In genomic region chr4:174380699-174381098, GRCh38 we compare ENCODE assay signal across 1 cellular context.
TF ChIP-seq lines count a peak whose summit lies in the region.

No MANE protein-coding gene starts in this region.

TF ChIP-seq in A549, 52 proteins besides CTCF, POLR2A, EP300 and RAD21 (continued from another document):
- TF ChIP-seq E2F6 (IDR thresholded peaks at IDR 0.05; ENCODE audit: borderline replicate concordance, low read depth), result no peak
- no peak for TF ChIP-seq RFX5 (IDR thresholded peaks at IDR 0.05)
- TF ChIP-seq CBX8 (IDR thresholded peaks at IDR 0.05), result no peak
- TF ChIP-seq JUN (IDR thresholded peaks at IDR 0.05), result no peak
- TF ChIP-seq REST (IDR thresholded peaks at IDR 0.05), result no peak
- no peak for TF ChIP-seq PHF8 (IDR thresholded peaks at IDR 0.05; ENCODE audit: borderline replicate concordance, low read depth)
- TF ChIP-seq RARB (CRISPR knock-in tag; IDR thresholded peaks at IDR 0.05), result no peak
